In the genomic region with DNA sequence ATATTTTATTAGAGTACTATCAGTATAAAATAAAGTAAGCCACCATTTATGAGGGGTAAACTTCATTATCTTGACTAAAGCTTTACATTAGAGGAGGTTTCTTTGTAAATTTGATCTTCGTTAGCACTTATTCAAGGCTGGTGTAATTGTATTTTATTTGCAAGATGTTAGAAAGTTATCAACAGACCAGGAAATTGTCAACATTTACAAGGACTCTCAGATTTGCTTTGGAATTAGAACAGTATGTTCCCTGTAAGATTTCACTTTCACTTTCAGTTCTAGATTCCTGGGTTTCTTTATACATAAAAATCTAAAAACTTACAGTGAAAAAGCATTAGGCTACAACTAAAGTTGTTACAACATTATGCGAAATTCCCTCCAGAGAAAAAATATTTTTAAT, we compare ENCODE assay signal across 8 cellular contexts. TPM values are rescaled to one million over a fixed set of nuclear protein-coding genes. Genes with fewer than 3 reads are reported as not detected.
A peak's percentile ranks its signal among the peaks of the same experiment; 100 is the strongest.
DNase-seq lines count a peak whose midpoint lies in the region; ATAC-seq, FAIRE-seq and TF ChIP-seq lines count a peak whose summit lies in the region.

No MANE protein-coding gene starts in this region.

- no peak for TF ChIP-seq CTCF in prostate gland (IDR thresholded peaks at IDR 0.05)

- peak overlapping the region; percentile 42 for H3K4me3 ChIP-seq in duodenal mucosa (ENCODE audit: low read depth in 1 of 2, low read length in 2 of 2)
- no peak overlapping the region for H3K4me3 ChIP-seq in prostate gland

- H3K9ac ChIP-seq in duodenal mucosa (ENCODE audit: low read depth in 1 of 2, low read length in 2 of 2), result no peak overlapping the region

- no peak for FAIRE-seq in GM12892 (lab: Jason Lieb, UNC)

- H3K4me1 ChIP-seq in duodenal mucosa (ENCODE audit: control insufficient read depth in 1 of 2, insufficient read depth in 2 of 2, low read length in 2 of 2) (peaks cover 22 to 27% of the 10 kb centered on the region in 2 donors), prostate gland (replicated peaks) (no peaks in the 10 kb centered on the region)

- ATAC-seq in HG03280 (IDR thresholded peaks at IDR 0.05; ENCODE audit: unreplicated experiment), result no peak
- no peak for ATAC-seq in HG02678 (IDR thresholded peaks at IDR 0.05; ENCODE audit: unreplicated experiment)

- H3K36me3 ChIP-seq in duodenal mucosa (ENCODE audit: control insufficient read depth in 1 of 2, insufficient read depth in 2 of 2, low read length in 2 of 2) (no peaks in the 10 kb centered on the region), prostate gland (no peaks in the 10 kb centered on the region)

- DNase-seq in DMS53 treated with DMSO at 0.1 percent for 48 hours (lab: John Stamatoyannopoulos, UW; ENCODE audit: unreplicated experiment) (peak; percentile 82), OCI-M1 (lab: John Stamatoyannopoulos, UW) (peak; percentile 56), prostate gland (ENCODE audit: low spot score) (no peak), NCI-H1417 treated with DMSO at 0.1 percent for 48 hours (lab: John Stamatoyannopoulos, UW) (no peak), GM12892 (ENCODE audit: insufficient read length) (no peak)

- H3K27ac ChIP-seq in duodenal mucosa (ENCODE audit: low read depth, low read length), result no peak overlapping the region
- H3K27ac ChIP-seq in prostate gland, result peak overlapping the region; percentile 70 to 75

- WGBS in prostate gland, result 27% methylated on average over 2 of the region's 2 CpGs

- intact Hi-C loops in prostate gland (cut with DNase I), result no loop called here

- H3K9me3 ChIP-seq in duodenal mucosa (ENCODE audit: control insufficient read depth in 1 of 2, low read length in 2 of 2), result no peaks in the 10 kb centered on the region
- H3K9me3 ChIP-seq in prostate gland, result no peaks in the 10 kb centered on the region

- TF ChIP-seq POLR2A in prostate gland (IDR thresholded peaks at IDR 0.05) (no peak), GM12892 (IDR thresholded peaks at IDR 0.05; ENCODE audit: low read depth, low read length) (no peak)

- H3K27me3 ChIP-seq in duodenal mucosa (ENCODE audit: control insufficient read depth in 1 of 2, insufficient read depth in 2 of 2, low read length in 2 of 2) (no peaks in the 10 kb centered on the region), prostate gland (replicated peaks; ENCODE audit: insufficient read depth) (no peaks in the 10 kb centered on the region)

RNA-seq across cellular contexts. Expression of gene BIRC3, which starts 4.6 kb away (rescaled TPM):
- total RNA-seq in prostate gland, result 1 to 10 TPM; 5.2 to 9.2 TPM
- polyA plus RNA-seq in GM12892 (2012; ENCODE audit: missing spikeins), result 109 TPM

RNA-seq across cellular contexts. Expression of gene BIRC2, which starts 34.4 kb away (rescaled TPM):
- 10 to 100 TPM; 48.7 to 54.5 TPM for total RNA-seq in prostate gland
- polyA plus RNA-seq in GM12892 (2012; ENCODE audit: missing spikeins), result 37.2 TPM

Comparison
In these comparisons a context has a peak if more than half of its experiments do, and no peak if none do; other contexts are left out.
1. DNase-seq: peak in DMS53 treated with DMSO at 0.1 percent for 48 hours (single experiment) and OCI-M1 (single experiment); none in prostate gland (single experiment), NCI-H1417 treated with DMSO at 0.1 percent for 48 hours (single experiment) and GM12892 (single experiment).
2. H3K4me3 ChIP-seq: peak in duodenal mucosa (2 of 2); none in prostate gland (0 of 2).